Comparison of ENCODE assay signal across 14 cellular contexts in the genomic region with DNA sequence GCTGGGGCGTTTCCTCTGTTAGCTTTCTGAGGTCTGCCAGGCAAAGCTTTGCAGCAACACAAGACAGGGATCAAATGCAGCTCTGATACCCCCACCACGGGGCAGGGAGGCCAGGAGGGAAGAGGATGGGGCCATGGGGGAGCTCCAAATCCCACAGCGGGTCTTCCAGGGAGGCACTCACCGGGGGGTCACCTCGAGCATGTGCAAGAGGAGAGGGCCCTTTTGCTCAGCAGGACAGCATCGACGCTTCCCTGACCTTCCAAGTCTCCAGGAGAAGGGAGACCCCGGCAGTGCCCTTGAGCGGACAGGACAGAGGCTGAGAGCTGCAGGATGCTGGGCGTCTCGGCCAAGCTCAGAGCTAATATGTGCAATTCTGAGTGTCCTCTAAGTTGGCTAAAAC.
DNase-seq lines count a peak whose midpoint lies in the region; ATAC-seq and TF ChIP-seq lines count a peak whose summit lies in the region.
"Had no signal": no experiment of that assay in that cellular context is flagged by ENCODE, and none has a peak within 500 bp of the region (broad histone marks: within the 10 kb centered on the region; RNA-seq: fewer than 3 reads in every experiment).

No MANE protein-coding gene starts in this region.

- no peak overlapping the region for H3K4me3 ChIP-seq in naive thymus-derived CD4-positive, alpha-beta T cell (ENCODE audit: low read length)

- POLR2A ChIA-PET in naive thymus-derived CD4-positive, alpha-beta T cell (lab: Charles Lee): no interaction called here

- H3K4me3 Mint-ChIP-seq in H9: no peak overlapping the region; a peak in 1 of 5 replicates
- H3K4me3 Mint-ChIP-seq in naive thymus-derived CD4-positive, alpha-beta T cell: no peak overlapping the region

- H4K20me1 ChIP-seq in H9 (ENCODE audit: control insufficient read depth, insufficient read depth, insufficient read length): no peaks in the 10 kb centered on the region

- no peak overlapping the region; the same call in 1 of the 2 replicates for H3K14ac ChIP-seq in H9 (ENCODE audit: insufficient read depth, low read length)

- H3K4me1 Mint-ChIP-seq in H9: peaks cover 6 to 28% of the 10 kb centered on the region in 2 experiments
- H3K4me1 Mint-ChIP-seq in naive thymus-derived CD4-positive, alpha-beta T cell: no peaks in the 10 kb centered on the region

- TF ChIP-seq CTCF in H9 (conservative IDR thresholded peaks at IDR 0.05): no peak

- no peaks in the 10 kb centered on the region for H3K36me3 Mint-ChIP-seq in H9 (ENCODE audit: insufficient read depth in 1 of 3, low read depth in 3 of 3)
- H3K36me3 Mint-ChIP-seq in naive thymus-derived CD4-positive, alpha-beta T cell: no peaks in the 10 kb centered on the region

- no peak overlapping the region for H2BK5ac ChIP-seq in H9 (ENCODE audit: insufficient read length, low read length)

- H4K8ac ChIP-seq in H9 (replicated peaks; ENCODE audit: insufficient read length, low read depth, low read length): no peak overlapping the region

- no peaks in the 10 kb centered on the region for H3K4me1 ChIP-seq in H9 (ENCODE audit: insufficient read depth, low read length)
- no peaks in the 10 kb centered on the region for H3K4me1 ChIP-seq in naive thymus-derived CD4-positive, alpha-beta T cell (ENCODE audit: control insufficient read depth in 2 of 2, insufficient read depth in 2 of 2, low read length in 2 of 2)

- no peak overlapping the region for H2BK20ac ChIP-seq in H9 (ENCODE audit: low read depth, low read length, poor library complexity, severe bottlenecking)

- H2AFZ ChIP-seq in H9 (ENCODE audit: low read length): no peak overlapping the region

- H3K79me1 ChIP-seq in H9 (ENCODE audit: insufficient read depth, low read depth, low read length, poor library complexity, severe bottlenecking): no peaks in the 10 kb centered on the region

- H3K27ac Mint-ChIP-seq in H9: peak overlapping the region in 2 of 3 experiments; percentile 29 to 62; a peak in 2 of 7 replicates
- H3K27ac Mint-ChIP-seq in naive thymus-derived CD4-positive, alpha-beta T cell: peak overlapping the region in 2 of 9 donors; percentile 42 to 87

- H3K27ac ChIP-seq in H9 (ENCODE audit: insufficient read length, low read depth, low read length): no peak overlapping the region
- peak overlapping the region; percentile 25 for H3K27ac ChIP-seq in angular gyrus (ENCODE audit: low read depth, low read length)
- peak overlapping the region; percentile 66 for H3K27ac ChIP-seq in substantia nigra (ENCODE audit: low read depth, low read length, poor library complexity, severe bottlenecking)
- H3K27ac ChIP-seq in naive thymus-derived CD4-positive, alpha-beta T cell (ENCODE audit: low read depth, low read length): no peak overlapping the region

- no peak overlapping the region for H2AK5ac ChIP-seq in H9 (ENCODE audit: insufficient read length, low read length)

- WGBS in H9 (ENCODE audit: extremely low coverage, insufficient read length, low lambda C conversion rate): no CpG with 5 or more reads among the region's 11 CpGs

- no peaks in the 10 kb centered on the region for H3K23me2 ChIP-seq in H9 (ENCODE audit: insufficient read length, low read depth, low read length, poor library complexity, severe bottlenecking)

- no peak overlapping the region for H3K9ac ChIP-seq in H9 (ENCODE audit: extremely low read depth, insufficient read length, low read length)
- H3K9ac ChIP-seq: SK-N-SH had no signal

- no peaks in the 10 kb centered on the region for H3K79me2 ChIP-seq in H9 (ENCODE audit: insufficient read depth, low read length)

- DNase-seq in H9: no peak
- DNase-seq in mesenteric fat pad (ENCODE audit: low spot score): peak; percentile 85
- DNase-seq in substantia nigra (lab: John Stamatoyannopoulos, UW): no peak
- no peak for DNase-seq in naive thymus-derived CD4-positive, alpha-beta T cell
- DNase-seq: C1 segment of cervical spinal cord, GOT3, NCI-H1105, NCI-H1694 treated with DMSO at 0.1 percent for 48 hours, NCI-H774, OCI-M1, SK-N-SH had no signal

- H2BK120ac ChIP-seq in H9 (ENCODE audit: low read depth, low read length, poor library complexity, severe bottlenecking): no peak overlapping the region

- H3K18ac ChIP-seq in H9 (ENCODE audit: insufficient read length, low read depth, low read length): no peak overlapping the region

- H3K23ac ChIP-seq in H9 (ENCODE audit: insufficient read length, low read depth, low read length): no peak overlapping the region

- H3K27me3 Mint-ChIP-seq in H9 (ENCODE audit: low read depth): peaks cover 11% of the 10 kb centered on the region; the same call in 1 of the 2 replicates
- peaks cover 0 to 8% (median 4%) of the 10 kb centered on the region in 5 donors for H3K27me3 Mint-ChIP-seq in naive thymus-derived CD4-positive, alpha-beta T cell

- no peaks in the 10 kb centered on the region for H3K27me3 ChIP-seq in H9 (ENCODE audit: insufficient read depth, low read length)
- no peaks in the 10 kb centered on the region for H3K27me3 ChIP-seq in naive thymus-derived CD4-positive, alpha-beta T cell (ENCODE audit: control insufficient read depth in 2 of 2, insufficient read depth in 2 of 2, low read length in 2 of 2)

- CTCF ChIA-PET in naive thymus-derived CD4-positive, alpha-beta T cell (lab: Charles Lee): no interaction called here

- H3K9me3 Mint-ChIP-seq in H9: no peaks in the 10 kb centered on the region
- H3K9me3 Mint-ChIP-seq in naive thymus-derived CD4-positive, alpha-beta T cell: no peaks in the 10 kb centered on the region

- no peak overlapping the region for H4K91ac ChIP-seq in H9 (ENCODE audit: insufficient read length, low read depth, low read length)

- no peak overlapping the region for H4K5ac ChIP-seq in H9 (ENCODE audit: insufficient read length, low read depth, low read length)

- no peak overlapping the region for H3K56ac ChIP-seq in H9 (ENCODE audit: insufficient read length, low read depth, low read length)

- intact Hi-C loops in naive thymus-derived CD4-positive, alpha-beta T cell (cut with micrococcal nuclease): no loop called here

- ATAC-seq in HG03520 (IDR thresholded peaks at IDR 0.05; ENCODE audit: unreplicated experiment): no peak
- ATAC-seq in naive thymus-derived CD4-positive, alpha-beta T cell: no peak
- no peak for ATAC-seq in GM21423 (IDR thresholded peaks at IDR 0.05; ENCODE audit: unreplicated experiment)

- no peak overlapping the region for H2BK12ac ChIP-seq in H9 (ENCODE audit: insufficient read length, low read depth, low read length)

- no peak overlapping the region for H3K4me2 ChIP-seq in H9 (ENCODE audit: insufficient read depth, insufficient read length, low read length)
- H3K4me2 ChIP-seq: SK-N-SH had no signal

- no peak overlapping the region for H2BK15ac ChIP-seq in H9 (ENCODE audit: low read depth, low read length)

- H3K36me3 ChIP-seq in naive thymus-derived CD4-positive, alpha-beta T cell (ENCODE audit: control insufficient read depth in 2 of 3, insufficient read depth in 3 of 3, low read length in 3 of 3): no peaks in the 10 kb centered on the region

- no peak overlapping the region for H3T11ph ChIP-seq in H9 (ENCODE audit: low read length)

- no peaks in the 10 kb centered on the region for H3K9me3 ChIP-seq in H9 (ENCODE audit: control insufficient read depth, low read depth, low read length)
- H3K9me3 ChIP-seq in naive thymus-derived CD4-positive, alpha-beta T cell (ENCODE audit: control insufficient read depth in 2 of 3, low read length in 3 of 3): no peaks in the 10 kb centered on the region
- H3K9me3 ChIP-seq: SK-N-SH had no signal

- H3K4ac ChIP-seq in H9 (ENCODE audit: low read depth, low read length): no peak overlapping the region

Comparison
In these comparisons a context has a peak if more than half of its experiments do, and no peak if none do; other contexts are left out.
1. H3K27ac ChIP-seq: peak in angular gyrus (single experiment) and substantia nigra (single experiment); none in H9 (single experiment) and naive thymus-derived CD4-positive, alpha-beta T cell (single experiment).